Comparison of ENCODE assay signal across 21 cellular contexts in the genomic region with DNA sequence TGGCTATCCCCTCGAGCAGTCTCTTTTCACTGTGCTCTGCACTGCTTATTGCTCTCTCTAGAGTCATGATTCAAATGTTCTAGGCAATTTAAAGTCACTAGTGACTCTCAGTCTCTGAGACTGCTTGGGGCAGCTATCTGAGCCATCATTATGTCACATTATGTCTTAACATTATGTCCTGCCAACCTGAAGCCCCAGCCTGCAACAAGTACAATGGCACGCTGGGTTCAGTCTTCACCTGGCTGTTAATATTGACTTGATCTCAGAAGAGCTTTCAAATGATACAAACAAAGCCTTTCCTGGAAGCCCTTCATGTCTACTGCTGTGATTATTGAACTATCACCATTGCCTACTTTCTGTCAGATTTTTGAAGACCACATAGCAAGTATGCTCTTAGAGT.
"Had no signal": no experiment of that assay in that cellular context is flagged by ENCODE, and none has a peak within 500 bp of the region (broad histone marks: within the 10 kb centered on the region; RNA-seq: fewer than 3 reads in every experiment).

No MANE protein-coding gene starts in this region.

- H3K4me3 ChIP-seq: colonic mucosa, esophagus squamous epithelium, gastroesophageal sphincter, heart right ventricle, left lung, lower lobe of right lung, mucosa of descending colon had no signal

- H3K4me1 ChIP-seq: colonic mucosa, esophagus squamous epithelium, gastroesophageal sphincter, heart right ventricle, left lung, lower lobe of right lung had no signal

- DNase-seq: colonic mucosa; cortex of kidney; effector CD8-positive, alpha-beta T cell; effector memory CD8-positive, alpha-beta T cell; endodermal cell; erythroblast; esophagus squamous epithelium; foreskin fibroblast; glutamatergic neuron; head of caudate nucleus; heart right ventricle; hippocampal formation; left cardiac atrium; left lung; left ventricle myocardium superior; lower lobe of right lung; mesenchymal stem cell; mucosa of descending colon; naive B cell had no signal

- H3K27me3 ChIP-seq: colonic mucosa, esophagus squamous epithelium, gastroesophageal sphincter, heart right ventricle, left lung had no signal

- H3K9me3 ChIP-seq: colonic mucosa, esophagus squamous epithelium, gastroesophageal sphincter, left lung, lower lobe of right lung, mucosa of descending colon had no signal

- H3K36me3 ChIP-seq: colonic mucosa, esophagus squamous epithelium, gastroesophageal sphincter, heart right ventricle, left lung, lower lobe of right lung had no signal

- H3K27ac ChIP-seq: colonic mucosa, epithelial cell of prostate, esophagus squamous epithelium, gastroesophageal sphincter, heart right ventricle, left lung, lower lobe of right lung had no signal
